ENCODE assay signal across 23 cellular contexts in genomic region chr19:40271706-40272105, GRCh38. TPM values are rescaled to one million over a fixed set of nuclear protein-coding genes. Genes with fewer than 3 reads are reported as not detected.
DNase-seq lines count a peak whose midpoint lies in the region; ATAC-seq and TF ChIP-seq lines count a peak whose summit lies in the region.
"Had no signal": no experiment of that assay in that cellular context is flagged by ENCODE, and none has a peak within 500 bp of the region (broad histone marks: within the 10 kb centered on the region; RNA-seq: fewer than 3 reads in every experiment).

No MANE protein-coding gene starts in this region.

- H4K20me1 ChIP-seq in H9 (ENCODE audit: control insufficient read depth, insufficient read depth, insufficient read length): no peaks in the 10 kb centered on the region

- H3K9me3 Mint-ChIP-seq in activated T-cell treated with anti-CD3 and anti-CD28 coated beads, Interleukin-2, amount 50 U/mL, for 24 hours: no peaks in the 10 kb centered on the region
- H3K9me3 Mint-ChIP-seq in activated T-cell treated with anti-CD3 and anti-CD28 coated beads, Interleukin-2, amount 50 U/mL, for 4 hours: no peaks in the 10 kb centered on the region
- no peaks in the 10 kb centered on the region for H3K9me3 Mint-ChIP-seq in H9
- H3K9me3 Mint-ChIP-seq in brain: no peaks in the 10 kb centered on the region
- H3K9me3 Mint-ChIP-seq: CD4-positive, alpha-beta T cell had no signal

- no peak overlapping the region for H3K4me3 Mint-ChIP-seq in activated T-cell treated with anti-CD3 and anti-CD28 coated beads, Interleukin-2, amount 50 U/mL, for 24 hours
- H3K4me3 Mint-ChIP-seq in activated T-cell treated with anti-CD3 and anti-CD28 coated beads, Interleukin-2, amount 50 U/mL, for 4 hours: no peak overlapping the region
- no peak overlapping the region for H3K4me3 Mint-ChIP-seq in H9
- H3K4me3 Mint-ChIP-seq in brain: no peak overlapping the region
- H3K4me3 Mint-ChIP-seq: CD4-positive, alpha-beta T cell had no signal

- no peak overlapping the region for H3K9ac ChIP-seq in H9 (ENCODE audit: extremely low read depth, insufficient read length, low read length)

- no peak overlapping the region for H4K8ac ChIP-seq in H9 (replicated peaks; ENCODE audit: insufficient read length, low read depth, low read length)

- H3K56ac ChIP-seq in H9 (ENCODE audit: insufficient read length, low read depth, low read length): no peak overlapping the region

- H3K4me1 ChIP-seq in H9 (ENCODE audit: insufficient read depth, low read length) (no peaks in the 10 kb centered on the region), gastrocnemius medialis (peaks cover 54 to 58% of the 10 kb centered on the region in 2 donors), left lung (peaks cover 0 to 30% of the 10 kb centered on the region in 2 donors)

- H3K14ac ChIP-seq in H9 (ENCODE audit: insufficient read depth, low read length): no peak overlapping the region

- H3K9me3 ChIP-seq in H9 (ENCODE audit: control insufficient read depth, low read depth, low read length) (no peaks in the 10 kb centered on the region), gastrocnemius medialis (no peaks in the 10 kb centered on the region), left lung (no peaks in the 10 kb centered on the region)

- WGBS in H9 (ENCODE audit: extremely low coverage, insufficient read length, low lambda C conversion rate): no CpG with 5 or more reads among the region's 4 CpGs

- H3K4me2 ChIP-seq in H9 (ENCODE audit: insufficient read depth, insufficient read length, low read length): no peak overlapping the region

- no peak overlapping the region for H2BK20ac ChIP-seq in H9 (ENCODE audit: low read depth, low read length, poor library complexity, severe bottlenecking)

- H3K36me3 Mint-ChIP-seq in activated T-cell treated with anti-CD3 and anti-CD28 coated beads, Interleukin-2, amount 50 U/mL, for 24 hours (ENCODE audit: low read depth): peaks cover 51% of the 10 kb centered on the region
- H3K36me3 Mint-ChIP-seq in activated T-cell treated with anti-CD3 and anti-CD28 coated beads, Interleukin-2, amount 50 U/mL, for 4 hours (ENCODE audit: insufficient read depth): peaks cover 6% of the 10 kb centered on the region
- H3K36me3 Mint-ChIP-seq in H9 (ENCODE audit: insufficient read depth in 1 of 3, low read depth in 3 of 3) (peaks cover 3 to 10% (median 5%) of the 10 kb centered on the region in 3 experiments; a peak in 5 of 7 replicates), brain (peaks cover 7% of the 10 kb centered on the region)

- H3K36me3 ChIP-seq in gastrocnemius medialis: no peaks in the 10 kb centered on the region
- peaks cover 0 to 18% of the 10 kb centered on the region in 2 donors for H3K36me3 ChIP-seq in left lung

- H3K27me3 ChIP-seq in H9 (ENCODE audit: insufficient read depth, low read length): no peaks in the 10 kb centered on the region
- no peaks in the 10 kb centered on the region for H3K27me3 ChIP-seq in gastrocnemius medialis
- no peaks in the 10 kb centered on the region for H3K27me3 ChIP-seq in left lung

- no peak for TF ChIP-seq POLR2A in gastrocnemius medialis (IDR thresholded peaks at IDR 0.05)

- H3K4ac ChIP-seq in H9 (ENCODE audit: low read depth, low read length): no peak overlapping the region

- H3K23me2 ChIP-seq in H9 (ENCODE audit: insufficient read length, low read depth, low read length, poor library complexity, severe bottlenecking): no peaks in the 10 kb centered on the region

- no peak overlapping the region for H2BK12ac ChIP-seq in H9 (ENCODE audit: insufficient read length, low read depth, low read length)

- no peak overlapping the region for H3K18ac ChIP-seq in H9 (ENCODE audit: insufficient read length, low read depth, low read length)

- no peaks in the 10 kb centered on the region; the same call in 1 of the 2 replicates for H3K79me2 ChIP-seq in H9 (ENCODE audit: insufficient read depth, low read length)

- H3K4me3 ChIP-seq in gastrocnemius medialis (no peak overlapping the region), left lung (no peak overlapping the region)

- H2AFZ ChIP-seq in H9 (ENCODE audit: low read length): no peak overlapping the region

- H3K4me1 Mint-ChIP-seq in activated T-cell treated with anti-CD3 and anti-CD28 coated beads, Interleukin-2, amount 50 U/mL, for 24 hours (ENCODE audit: low read depth): peaks cover 62% of the 10 kb centered on the region
- H3K4me1 Mint-ChIP-seq in activated T-cell treated with anti-CD3 and anti-CD28 coated beads, Interleukin-2, amount 50 U/mL, for 4 hours (ENCODE audit: low read depth): peaks cover 54% of the 10 kb centered on the region
- H3K4me1 Mint-ChIP-seq in H9 (peaks cover 40 to 49% of the 10 kb centered on the region in 2 experiments), brain (peaks cover 59% of the 10 kb centered on the region)

- no peak overlapping the region for H2BK5ac ChIP-seq in H9 (ENCODE audit: insufficient read length, low read length)

- H4K5ac ChIP-seq in H9 (ENCODE audit: insufficient read length, low read depth, low read length): no peak overlapping the region

- no peak for DNase-seq in activated T-cell treated with anti-CD3 and anti-CD28 coated beads, Interleukin-2, amount 50 U/mL, for 24 hours
- DNase-seq in activated T-cell treated with anti-CD3 and anti-CD28 coated beads, Interleukin-2, amount 50 U/mL, for 4 hours: no peak
- no peak for DNase-seq in H9
- no peak for DNase-seq in gastrocnemius medialis
- no peak for DNase-seq in GOT3 (lab: John Stamatoyannopoulos, UW)
- DNase-seq in AML-193 (lab: John Stamatoyannopoulos, UW): no peak
- no peak for DNase-seq in left lung
- DNase-seq: ACHN; CD4-positive, alpha-beta T cell; COR-L47; DMS79; KBM-7; MM.1S; NCI-H2029; NCI-H446; NCI-H526; RPMI8226; SHP77 had no signal

- H2AK5ac ChIP-seq in H9 (ENCODE audit: insufficient read length, low read length): no peak overlapping the region

- no peak for ATAC-seq in activated T-cell treated with anti-CD3 and anti-CD28 coated beads, Interleukin-2, amount 50 U/mL, for 4 hours
- ATAC-seq in gastrocnemius medialis: no peak
- no peak for ATAC-seq in left lung

- no peak overlapping the region for H2BK15ac ChIP-seq in H9 (ENCODE audit: low read depth, low read length)

- no peaks in the 10 kb centered on the region for H3K27me3 Mint-ChIP-seq in activated T-cell treated with anti-CD3 and anti-CD28 coated beads, Interleukin-2, amount 50 U/mL, for 24 hours
- no peaks in the 10 kb centered on the region for H3K27me3 Mint-ChIP-seq in activated T-cell treated with anti-CD3 and anti-CD28 coated beads, Interleukin-2, amount 50 U/mL, for 4 hours (ENCODE audit: low read depth)
- H3K27me3 Mint-ChIP-seq in H9 (ENCODE audit: low read depth): peaks cover 1% of the 10 kb centered on the region; the same call in 1 of the 2 replicates
- H3K27me3 Mint-ChIP-seq in brain: no peaks in the 10 kb centered on the region
- H3K27me3 Mint-ChIP-seq: CD4-positive, alpha-beta T cell had no signal

- peak overlapping the region; percentile 14 for H3K27ac Mint-ChIP-seq in activated T-cell treated with anti-CD3 and anti-CD28 coated beads, Interleukin-2, amount 50 U/mL, for 24 hours
- peak overlapping the region in 2 of 3 experiments; percentile 37 to 40; a peak in 2 of 7 replicates for H3K27ac Mint-ChIP-seq in H9
- H3K27ac Mint-ChIP-seq in brain: peak overlapping the region in 3 of 5 experiments; percentile 42 to 68 (median 49)
- H3K27ac Mint-ChIP-seq: CD4-positive, alpha-beta T cell had no signal

- peaks cover 3% of the 10 kb centered on the region for H3K79me1 ChIP-seq in H9 (ENCODE audit: insufficient read depth, low read depth, low read length, poor library complexity, severe bottlenecking)

- no peak overlapping the region for H2BK120ac ChIP-seq in H9 (ENCODE audit: low read depth, low read length, poor library complexity, severe bottlenecking)

- in situ Hi-C loops in gastrocnemius medialis (cut with MboI; ENCODE audit: low sequenced_read_pairs in 4 of 4): no loop called here

- H3K27ac ChIP-seq in H9 (ENCODE audit: insufficient read length, low read depth, low read length): no peak overlapping the region
- peak overlapping the region in 3 of 4 donors; percentile 65 to 77 (median 73) for H3K27ac ChIP-seq in gastrocnemius medialis
- H3K27ac ChIP-seq in left lung: no peak overlapping the region
- H3K27ac ChIP-seq: 22Rv1 had no signal

- H3T11ph ChIP-seq in H9 (ENCODE audit: low read length): no peak overlapping the region

- no peak for TF ChIP-seq CTCF in H9 (conservative IDR thresholded peaks at IDR 0.05)
- TF ChIP-seq CTCF in brain (conservative IDR thresholded peaks at IDR 0.05): no peak
- TF ChIP-seq CTCF in gastrocnemius medialis (IDR thresholded peaks at IDR 0.05 in 4 of 5, conservative IDR thresholded peaks at IDR 0.05 in 1 of 5): no peak
- TF ChIP-seq CTCF in left lung (IDR thresholded peaks at IDR 0.05): no peak

- no peak overlapping the region for H3K23ac ChIP-seq in H9 (ENCODE audit: insufficient read length, low read depth, low read length)

- H4K91ac ChIP-seq in H9 (ENCODE audit: insufficient read length, low read depth, low read length): no peak overlapping the region

- intact Hi-C loops in gastrocnemius medialis (cut with DNase I; ENCODE audit: low total_unique reads) (no loop called here), left lung (cut with DNase I) (no loop called here)

RNA-seq across cellular contexts. Expression of gene AKT2, which starts 13.4 kb away (rescaled TPM):
- 100 to 1,000 TPM; 147 to 158 (median 151) TPM for total RNA-seq in activated T-cell treated with anti-CD3 and anti-CD28 coated beads, Interleukin-2, amount 50 U/mL, for 4 hours
- 142 and 150 TPM in 2 replicates for total RNA-seq in H9 (2021)
- polyA plus RNA-seq in brain (ENCODE audit: insufficient read depth, low read depth, low replicate concordance): 77.4 TPM
- 100 to 1,000 TPM in 2 of 4 donors, 10 to 100 TPM in 2; 88.0 to 387 (median 102) TPM for total RNA-seq in gastrocnemius medialis
- total RNA-seq in left lung: 100 to 1,000 TPM; 102 to 116 TPM

RNA-seq across cellular contexts. Expression of gene CCNP, which starts 45.2 kb away (rescaled TPM):
- under 1 TPM in 2 of 3 donors, not detected in 1; 0.32 to 0.43 TPM for total RNA-seq in activated T-cell treated with anti-CD3 and anti-CD28 coated beads, Interleukin-2, amount 50 U/mL, for 4 hours
- total RNA-seq in H9 (2021): 0.31 and 0.35 TPM in 2 replicates
- polyA plus RNA-seq in brain (ENCODE audit: insufficient read depth, low read depth, low replicate concordance): 9.7 TPM
- not detected for total RNA-seq in gastrocnemius medialis
- total RNA-seq in left lung: under 1 TPM in 1 of 2 donors, not detected in 1; 0.15 TPM
- total RNA-seq: H4 had no signal

RNA-seq across cellular contexts. Expression of gene TTC9B, which starts 53.5 kb away (rescaled TPM):
- not detected for total RNA-seq in activated T-cell treated with anti-CD3 and anti-CD28 coated beads, Interleukin-2, amount 50 U/mL, for 4 hours
- 0.15 and 0.31 TPM in 2 replicates for total RNA-seq in H9 (2021)
- polyA plus RNA-seq in brain (ENCODE audit: insufficient read depth, low read depth, low replicate concordance): 25.0 TPM
- not detected for total RNA-seq in gastrocnemius medialis
- not detected for total RNA-seq in left lung
- total RNA-seq: CD4-positive, alpha-beta T cell; H4; SK-MEL-5 had no signal
- polyA plus RNA-seq: BJ had no signal

Comparison
In these comparisons a context has a peak if more than half of its experiments do, and no peak if none do; other contexts are left out.
1. H3K27ac ChIP-seq: peak in gastrocnemius medialis (3 of 4); none in H9 (single experiment) and left lung (0 of 2).
2. Peak in every context shown above with its lines, with median percentiles within 50 percentile points of each other: H3K27ac Mint-ChIP-seq.